11 cellular contexts compared by ENCODE assay signal in the genomic region with DNA sequence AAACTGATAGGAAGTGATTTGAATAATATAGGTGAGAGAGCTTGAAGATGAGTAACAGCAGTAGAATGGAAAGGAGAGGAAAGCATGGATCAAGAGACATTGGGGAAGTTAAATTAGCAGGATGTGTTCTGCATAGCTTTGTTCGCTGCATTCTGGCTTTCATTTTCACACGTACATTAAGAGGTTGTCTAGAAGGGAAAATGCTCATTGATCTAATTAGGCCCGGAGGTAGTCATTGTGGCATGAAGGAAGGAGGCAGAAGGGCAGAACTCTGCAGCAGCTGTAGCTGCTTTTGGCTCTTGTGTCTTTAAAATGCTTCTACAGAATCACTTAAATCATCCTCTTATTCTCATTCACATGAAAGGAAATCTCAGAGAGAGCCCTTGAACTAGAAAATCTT. TPM values are rescaled to one million over a fixed set of nuclear protein-coding genes. Genes with fewer than 3 reads are reported as not detected.
DNase-seq lines count a peak whose midpoint lies in the region; ATAC-seq and TF ChIP-seq lines count a peak whose summit lies in the region.
"Had no signal": no experiment of that assay in that cellular context is flagged by ENCODE, and none has a peak within 500 bp of the region (broad histone marks: within the 10 kb centered on the region; RNA-seq: fewer than 3 reads in every experiment).

No MANE protein-coding gene starts in this region.

- 56 to 57% methylated on average over 3 of the region's 3 CpGs for WGBS in aorta, 2 donors
- 68 to 73% methylated on average over 3 of the region's 3 CpGs for WGBS in heart right ventricle, 2 donors

- peak overlapping the region in 1 of 2 donors; percentile 4 for H3K4me3 ChIP-seq in aorta (ENCODE audit: low read length in 2 of 2)
- no peak overlapping the region for H3K4me3 ChIP-seq in heart right ventricle
- H3K4me3 ChIP-seq: gastroesophageal sphincter, K562 had no signal

- H3K27ac Mint-ChIP-seq in activated T-cell treated with anti-CD3 and anti-CD28 coated beads, Interleukin-2, amount 50 U/mL, for 72 hours, result no peak overlapping the region
- no peak overlapping the region for H3K27ac Mint-ChIP-seq in activated T-cell treated with anti-CD3 and anti-CD28 coated beads, Interleukin-2, amount 50 U/mL, for 24 hours
- H3K27ac Mint-ChIP-seq in activated CD4-positive, alpha-beta memory T cell treated with anti-CD3 and anti-CD28 coated beads, Interleukin-2, amount 10 ng/mL, durations not matched to agents 7 days and 5 days, result no peak overlapping the region
- H3K27ac Mint-ChIP-seq in stimulated activated naive CD8-positive, alpha-beta T cell treated with anti-CD3 and anti-CD28 coated beads, Interleukin-15, Interleukin-2, amounts not matched to agents 100 ng/mL and 50 ng/mL, for 24 hours, result no peak overlapping the region

- CTCF ChIA-PET in activated CD4-positive, alpha-beta memory T cell treated with anti-CD3 and anti-CD28 coated beads, Interleukin-2, amount 10 ng/mL, durations not matched to agents 7 days and 5 days (lab: Charles Lee), result interaction anchor here (0.8 to 1.2 kb wide), 3 partner anchors 8 to 349 kb away, joined by 3 to 13 read pairs (median 4); no protein-coding TSS in a partner anchor

- intact Hi-C loops in aorta (cut with DNase I), result no loop called here
- intact Hi-C loops in heart right ventricle (cut with DNase I), result loop anchor here in 2 of 10 donors (5.0 to 10.0 kb wide), 2 partner anchors 224 to 347 kb away; no protein-coding TSS in a partner anchor

- no peak for TF ChIP-seq CTCF in heart right ventricle (IDR thresholded peaks at IDR 0.05)

- no peaks in the 10 kb centered on the region for H3K9me3 Mint-ChIP-seq in activated T-cell treated with anti-CD3 and anti-CD28 coated beads, Interleukin-2, amount 50 U/mL, for 72 hours
- no peaks in the 10 kb centered on the region for H3K9me3 Mint-ChIP-seq in activated T-cell treated with anti-CD3 and anti-CD28 coated beads, Interleukin-2, amount 50 U/mL, for 24 hours
- H3K9me3 Mint-ChIP-seq in activated CD4-positive, alpha-beta memory T cell treated with anti-CD3 and anti-CD28 coated beads, Interleukin-2, amount 10 ng/mL, durations not matched to agents 7 days and 5 days, result no peaks in the 10 kb centered on the region
- H3K9me3 Mint-ChIP-seq in stimulated activated naive CD8-positive, alpha-beta T cell treated with anti-CD3 and anti-CD28 coated beads, Interleukin-15, Interleukin-2, amounts not matched to agents 100 ng/mL and 50 ng/mL, for 24 hours, result peaks cover under 1% of the 10 kb centered on the region

- ATAC-seq in activated T-cell treated with anti-CD3 and anti-CD28 coated beads, Interleukin-2, amount 50 U/mL, for 72 hours (replicated peaks in 1 of 2), result peak; percentile 19 to 59
- ATAC-seq in HG03064 (IDR thresholded peaks at IDR 0.05; ENCODE audit: low read depth, unreplicated experiment), result peak; percentile 73
- no peak for ATAC-seq in aorta (ENCODE audit: low FRiP score)
- ATAC-seq in heart right ventricle, result no peak
- ATAC-seq: gastroesophageal sphincter, K562 had no signal

- H3K36me3 Mint-ChIP-seq in activated T-cell treated with anti-CD3 and anti-CD28 coated beads, Interleukin-2, amount 50 U/mL, for 72 hours (ENCODE audit: insufficient read depth in 2 of 2), result no peaks in the 10 kb centered on the region
- no peaks in the 10 kb centered on the region for H3K36me3 Mint-ChIP-seq in activated T-cell treated with anti-CD3 and anti-CD28 coated beads, Interleukin-2, amount 50 U/mL, for 24 hours (ENCODE audit: low read depth)
- no peaks in the 10 kb centered on the region for H3K36me3 Mint-ChIP-seq in activated CD4-positive, alpha-beta memory T cell treated with anti-CD3 and anti-CD28 coated beads, Interleukin-2, amount 10 ng/mL, durations not matched to agents 7 days and 5 days (ENCODE audit: low read depth)
- no peaks in the 10 kb centered on the region for H3K36me3 Mint-ChIP-seq in stimulated activated naive CD8-positive, alpha-beta T cell treated with anti-CD3 and anti-CD28 coated beads, Interleukin-15, Interleukin-2, amounts not matched to agents 100 ng/mL and 50 ng/mL, for 24 hours (ENCODE audit: low read depth)

- no peak for DNase-seq in activated T-cell treated with anti-CD3 and anti-CD28 coated beads, Interleukin-2, amount 50 U/mL, for 72 hours
- no peak for DNase-seq in activated T-cell treated with anti-CD3 and anti-CD28 coated beads, Interleukin-2, amount 50 U/mL, for 24 hours
- DNase-seq in activated CD4-positive, alpha-beta memory T cell treated with anti-CD3 and anti-CD28 coated beads, Interleukin-2, amount 10 ng/mL, durations not matched to agents 7 days and 5 days, result no peak
- no peak for DNase-seq in aorta
- DNase-seq in SHP77 treated with DMSO at 0.1 percent for 48 hours (lab: John Stamatoyannopoulos, UW), result no peak
- no peak for DNase-seq in heart right ventricle

- H3K9me3 ChIP-seq in aorta (ENCODE audit: control insufficient read depth, low read length) (no peaks in the 10 kb centered on the region), heart right ventricle (peaks cover 0 to 1% (median 0%) of the 10 kb centered on the region in 11 donors)

- peaks cover 13% of the 10 kb centered on the region for H3K4me1 Mint-ChIP-seq in activated T-cell treated with anti-CD3 and anti-CD28 coated beads, Interleukin-2, amount 50 U/mL, for 72 hours (ENCODE audit: low read depth)
- H3K4me1 Mint-ChIP-seq in activated T-cell treated with anti-CD3 and anti-CD28 coated beads, Interleukin-2, amount 50 U/mL, for 24 hours (ENCODE audit: low read depth), result peaks cover 14% of the 10 kb centered on the region
- H3K4me1 Mint-ChIP-seq in activated CD4-positive, alpha-beta memory T cell treated with anti-CD3 and anti-CD28 coated beads, Interleukin-2, amount 10 ng/mL, durations not matched to agents 7 days and 5 days, result peaks cover 13% of the 10 kb centered on the region
- peaks cover 12% of the 10 kb centered on the region for H3K4me1 Mint-ChIP-seq in stimulated activated naive CD8-positive, alpha-beta T cell treated with anti-CD3 and anti-CD28 coated beads, Interleukin-15, Interleukin-2, amounts not matched to agents 100 ng/mL and 50 ng/mL, for 24 hours (ENCODE audit: low read depth)

- no peaks in the 10 kb centered on the region for H3K36me3 ChIP-seq in aorta (ENCODE audit: control insufficient read depth in 1 of 2, insufficient read depth in 2 of 2, low read length in 1 of 2)
- no peaks in the 10 kb centered on the region for H3K36me3 ChIP-seq in heart right ventricle
- H3K36me3 ChIP-seq: gastroesophageal sphincter had no signal

- peaks cover 2 to 10% of the 10 kb centered on the region in 2 donors for H3K4me1 ChIP-seq in aorta (ENCODE audit: control insufficient read depth in 1 of 2, insufficient read depth in 2 of 2, low read length in 2 of 2)
- H3K4me1 ChIP-seq in heart right ventricle, result no peaks in the 10 kb centered on the region
- H3K4me1 ChIP-seq: gastroesophageal sphincter had no signal

- no peaks in the 10 kb centered on the region for H3K27me3 ChIP-seq in aorta (ENCODE audit: control insufficient read depth in 1 of 2, insufficient read depth in 2 of 2, low read length in 1 of 2)
- H3K27me3 ChIP-seq in heart right ventricle, result no peaks in the 10 kb centered on the region
- H3K27me3 ChIP-seq: gastroesophageal sphincter had no signal

- H3K27me3 Mint-ChIP-seq in activated T-cell treated with anti-CD3 and anti-CD28 coated beads, Interleukin-2, amount 50 U/mL, for 72 hours (ENCODE audit: low read depth), result no peaks in the 10 kb centered on the region
- no peaks in the 10 kb centered on the region for H3K27me3 Mint-ChIP-seq in activated T-cell treated with anti-CD3 and anti-CD28 coated beads, Interleukin-2, amount 50 U/mL, for 24 hours
- H3K27me3 Mint-ChIP-seq in activated CD4-positive, alpha-beta memory T cell treated with anti-CD3 and anti-CD28 coated beads, Interleukin-2, amount 10 ng/mL, durations not matched to agents 7 days and 5 days, result no peaks in the 10 kb centered on the region
- H3K27me3 Mint-ChIP-seq in stimulated activated naive CD8-positive, alpha-beta T cell treated with anti-CD3 and anti-CD28 coated beads, Interleukin-15, Interleukin-2, amounts not matched to agents 100 ng/mL and 50 ng/mL, for 24 hours, result no peaks in the 10 kb centered on the region

- POLR2A ChIA-PET in activated CD4-positive, alpha-beta memory T cell treated with anti-CD3 and anti-CD28 coated beads, Interleukin-2, amount 10 ng/mL, durations not matched to agents 7 days and 5 days (lab: Charles Lee), result interaction anchor here (1.4 kb wide), 1 partner anchor 1000 kb away, joined by 5 read pairs; the partner anchor contains the start of gene CCNL1

- H3K27ac ChIP-seq in aorta (ENCODE audit: low read depth in 1 of 2, low read length in 2 of 2) (no peak overlapping the region), heart right ventricle (no peak overlapping the region)
- H3K27ac ChIP-seq: gastroesophageal sphincter had no signal

- peak overlapping the region; percentile 16 to 23 for H3K4me3 Mint-ChIP-seq in activated T-cell treated with anti-CD3 and anti-CD28 coated beads, Interleukin-2, amount 50 U/mL, for 72 hours
- no peak overlapping the region for H3K4me3 Mint-ChIP-seq in activated T-cell treated with anti-CD3 and anti-CD28 coated beads, Interleukin-2, amount 50 U/mL, for 24 hours
- H3K4me3 Mint-ChIP-seq in activated CD4-positive, alpha-beta memory T cell treated with anti-CD3 and anti-CD28 coated beads, Interleukin-2, amount 10 ng/mL, durations not matched to agents 7 days and 5 days, result peak overlapping the region; percentile 6
- H3K4me3 Mint-ChIP-seq in stimulated activated naive CD8-positive, alpha-beta T cell treated with anti-CD3 and anti-CD28 coated beads, Interleukin-15, Interleukin-2, amounts not matched to agents 100 ng/mL and 50 ng/mL, for 24 hours, result peak overlapping the region; percentile 38

RNA-seq across cellular contexts. Expression of gene KCNAB1, which starts 40.3 kb away (rescaled TPM):
- not detected for total RNA-seq in activated T-cell treated with anti-CD3 and anti-CD28 coated beads, Interleukin-2, amount 50 U/mL, for 72 hours
- not detected for total RNA-seq in activated CD4-positive, alpha-beta memory T cell treated with anti-CD3 and anti-CD28 coated beads, Interleukin-2, amount 10 ng/mL, durations not matched to agents 7 days and 5 days
- total RNA-seq in aorta (10 to 100 TPM; 22.6 to 45.8 TPM), heart right ventricle (1 to 10 TPM; 1.6 to 5.0 (median 3.0) TPM)
- polyA plus RNA-seq in aorta (10 to 100 TPM in 1 of 2 donors, 1 to 10 TPM in 1; 8.9 to 12.9 TPM), heart right ventricle (1 to 10 TPM; 1.4 to 2.5 TPM)
- total RNA-seq: activated CD8-positive, alpha-beta memory T cell treated with anti-CD3 and anti-CD28 coated beads for 36 hours had no signal

Comparison
In these comparisons a context has a peak if more than half of its experiments do, and no peak if none do; other contexts are left out.
1. ATAC-seq: peak in activated T-cell treated with anti-CD3 and anti-CD28 coated beads, Interleukin-2, amount 50 U/mL, for 72 hours (2 of 2) and HG03064 (single experiment); none in aorta (single experiment) and heart right ventricle (0 of 8).